In genomic region chr6:107459283-107460073, GRCh38 we compare ENCODE assay signal across 8 cellular contexts. TPM values are rescaled to one million over a fixed set of nuclear protein-coding genes. Genes with fewer than 3 reads are reported as not detected.
DNase-seq lines count a peak whose midpoint lies in the region; ATAC-seq and TF ChIP-seq lines count a peak whose summit lies in the region.

Gene PDSS2 (minus strand): TSS chr6:107459564. CDS start chr6:107459285, 279 bp downstream.

- peak; percentile 92 to 94 for ATAC-seq in naive thymus-derived CD8-positive, alpha-beta T cell

- no peaks in the 10 kb centered on the region for H3K9me3 Mint-ChIP-seq in naive thymus-derived CD8-positive, alpha-beta T cell

- POLR2A ChIA-PET in naive thymus-derived CD8-positive, alpha-beta T cell (lab: Charles Lee): interaction anchor here (0.5 to 3.0 kb wide), 16 partner anchors 9 to 1134 kb away, joined by 3 to 28 read pairs (median 4); partner anchors contain the start of genes ATG5, MTRES1, SCML4 and SEC63

- peak within 1 kb of the TSS; percentile 85 for H3K4me3 ChIP-seq in fibroblast of mammary gland (ENCODE audit: control insufficient read depth, low read depth, low read length)

- H3K27me3 Mint-ChIP-seq in naive thymus-derived CD8-positive, alpha-beta T cell: no peaks in the 10 kb centered on the region

- peaks cover 0 to 10% (median 0%) of the 10 kb centered on the region in 3 donors for H3K36me3 Mint-ChIP-seq in naive thymus-derived CD8-positive, alpha-beta T cell

- peaks cover 13 to 31% (median 27%) of the 10 kb centered on the region in 4 donors for H3K4me1 Mint-ChIP-seq in naive thymus-derived CD8-positive, alpha-beta T cell

- DNase-seq in ELF-1 (ENCODE audit: low read depth, low spot score) (peak; percentile 98), GOT3 (lab: John Stamatoyannopoulos, UW) (peak; percentile 92), RPMI8226 (peak; percentile 97), fibroblast of mammary gland (ENCODE audit: low read depth) (peak; percentile 96)
- DNase-seq in activated T-helper 1 cell treated with anti-CD3 and anti-CD28 coated beads, Interleukin-2, amount 50 U/mL, for 16 hours (ENCODE audit: low read depth in 1 of 2, low spot score in 1 of 2): peak; percentile 90 to 92
- DNase-seq in naive thymus-derived CD8-positive, alpha-beta T cell: peak; percentile 85 to 98 (median 95)
- DNase-seq in stimulated activated naive CD4-positive, alpha-beta T cell (lab: John Stamatoyannopoulos, UW): peak; percentile 90 to 96 (median 92)

- peak within 1 kb of the TSS; percentile 92 to 99 (median 98) for H3K4me3 Mint-ChIP-seq in naive thymus-derived CD8-positive, alpha-beta T cell

- H3K27ac Mint-ChIP-seq in naive thymus-derived CD8-positive, alpha-beta T cell: peak within 1 kb of the TSS; percentile 96 to 98 (median 97)

- peak; percentile 60 for TF ChIP-seq CTCF in LNCAP (IDR thresholded peaks at IDR 0.05)
- peak; percentile 53 for TF ChIP-seq CTCF in fibroblast of mammary gland (conservative IDR thresholded peaks at IDR 0.05; ENCODE audit: control insufficient read depth, insufficient read depth, low read depth, low read length)

RNA-seq across cellular contexts. Expression of gene PDSS2, which starts in this region (rescaled TPM):
- total RNA-seq in naive thymus-derived CD8-positive, alpha-beta T cell: 10 to 100 TPM; 14.0 to 16.6 TPM
- polyA plus RNA-seq in naive thymus-derived CD8-positive, alpha-beta T cell: 10 to 100 TPM; 11.1 to 13.9 (median 12.3) TPM

Comparison
In these comparisons a context has a peak if more than half of its experiments do, and no peak if none do; other contexts are left out.
1. Peak in every context shown above with its lines: DNase-seq, ATAC-seq and H3K4me3 ChIP-seq.